ENCODE assay signal across 24 cellular contexts in the genomic region with DNA sequence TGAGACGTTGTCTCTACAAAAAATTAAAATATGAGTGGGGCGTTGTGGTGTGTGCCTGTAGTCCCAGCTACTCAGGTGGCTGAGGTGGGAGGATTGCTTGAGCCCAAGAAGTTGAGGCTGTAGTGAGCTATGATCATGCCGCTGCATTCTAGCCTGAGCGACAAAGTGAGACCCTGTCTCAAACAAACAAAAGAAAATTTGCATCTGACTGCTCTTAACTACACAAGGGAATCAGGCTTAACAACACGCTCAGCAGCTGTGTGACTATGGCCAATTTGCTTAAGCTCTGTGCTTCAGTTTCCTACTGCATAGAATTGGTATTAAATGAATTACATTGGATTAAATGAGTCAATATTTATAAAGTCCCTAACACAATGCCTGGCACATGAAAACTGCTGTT. TPM values are rescaled to one million over a fixed set of nuclear protein-coding genes. Genes with fewer than 3 reads are reported as not detected.
DNase-seq lines count a peak whose midpoint lies in the region; ATAC-seq and TF ChIP-seq lines count a peak whose summit lies in the region.
"Had no signal": no experiment of that assay in that cellular context is flagged by ENCODE, and none has a peak within 500 bp of the region (broad histone marks: within the 10 kb centered on the region; RNA-seq: fewer than 3 reads in every experiment).

No MANE protein-coding gene starts in this region.

- no peaks in the 10 kb centered on the region for H4K20me1 ChIP-seq in OCI-LY7 (ENCODE audit: insufficient read depth, low read length)

- H3K4me3 Mint-ChIP-seq in mesothelial cell of epicardium: no peak overlapping the region
- H3K4me3 Mint-ChIP-seq: CD8-positive, alpha-beta memory T cell had no signal

- no peaks in the 10 kb centered on the region for H3K4me1 ChIP-seq in HEK293 (ENCODE audit: control insufficient read depth, insufficient read depth, low read length)
- H3K4me1 ChIP-seq in OCI-LY7 (ENCODE audit: insufficient read depth, low read length, poor library complexity, severe bottlenecking): no peaks in the 10 kb centered on the region
- H3K4me1 ChIP-seq in esophagus squamous epithelium: peaks cover 5 to 52% (median 12%) of the 10 kb centered on the region in 3 donors
- peaks cover 0 to 8% (median 0%) of the 10 kb centered on the region in 4 donors for H3K4me1 ChIP-seq in stomach

- no TSS peak for BruUV-seq in OCI-LY7 (replicated peaks; lab: Mats Ljungman, UMichigan)

- TF ChIP-seq POLR2A in esophagus squamous epithelium (IDR thresholded peaks at IDR 0.05) (no peak), stomach (IDR thresholded peaks at IDR 0.05) (no peak)

- DNase-seq in ELF-1 (ENCODE audit: low read depth, low spot score) (peak; percentile 75), OCI-LY7 (ENCODE audit: low spot score) (peak; percentile 33), esophagus squamous epithelium (lab: John Stamatoyannopoulos, UW) (no peak), mesothelial cell of epicardium (ENCODE audit: low spot score in 2 of 2, unreplicated experiment in 2 of 2) (no peak), stomach (no peak)
- DNase-seq: Calu3; CD8-positive, alpha-beta memory T cell; DMS153; GDM1; HCEC 1CT; NCI-H1092; NCI-H1436 treated with DMSO at 0.1 percent for 48 hours; NCI-H2029; NCI-H2227 treated with DMSO at 0.1 percent for 48 hours; NCI-H510A treated with DMSO at 0.1 percent for 48 hours; PC-3; SHP77 had no signal

- CTCF ChIA-PET in HEK293 (lab: Yijun Ruan, JAX) (interaction anchor here (0.7 to 1.7 kb wide), 7 partner anchors 8 to 466 kb away, joined by 3 to 8 read pairs (median 5); no protein-coding TSS in a partner anchor), OCI-LY7 (lab: Charles Lee; ENCODE audit: unreplicated experiment) (no interaction called here)

- H3K36me3 Mint-ChIP-seq in mesothelial cell of epicardium: peaks cover 35% of the 10 kb centered on the region

- H3K36me3 ChIP-seq in HEK293 (ENCODE audit: control insufficient read depth in 2 of 2, insufficient read depth in 1 of 2, low read length in 2 of 2) (peaks cover 0 to 8% of the 10 kb centered on the region in 2 experiments; a peak in 1 of 3 replicates), OCI-LY7 (ENCODE audit: insufficient read depth, low read length) (peaks cover 23% of the 10 kb centered on the region), esophagus squamous epithelium (peaks cover 0 to 71% (median 0%) of the 10 kb centered on the region in 3 donors), stomach (peaks cover 4 to 88% (median 65%) of the 10 kb centered on the region in 4 donors)

- 73 to 82% methylated on average over 5 of the region's 5 CpGs for WGBS in esophagus squamous epithelium, 2 donors
- WGBS in stomach, 5 donors: 85 to 93% (median 92%) methylated on average over 5 of the region's 5 CpGs

- intact Hi-C loops in OCI-LY7 (cut with micrococcal nuclease; ENCODE audit: unreplicated experiment): no loop called here
- intact Hi-C loops in esophagus squamous epithelium (cut with DNase I): no loop called here
- intact Hi-C loops in stomach (cut with DNase I; ENCODE audit: low total_unique reads): no loop called here

- H3K27ac ChIP-seq in HEK293 (ENCODE audit: extremely low read depth, low read depth, low read length): no peak overlapping the region
- no peak overlapping the region for H3K27ac ChIP-seq in OCI-LY7 (ENCODE audit: low read depth, low read length, poor library complexity, severe bottlenecking)
- H3K27ac ChIP-seq in esophagus squamous epithelium: peak overlapping the region; percentile 25 to 88 (median 88)
- H3K27ac ChIP-seq in stomach: no peak overlapping the region
- H3K27ac ChIP-seq: C4-2B had no signal

- H3K27ac Mint-ChIP-seq in mesothelial cell of epicardium: no peak overlapping the region
- H3K27ac Mint-ChIP-seq: CD8-positive, alpha-beta memory T cell had no signal

- H3K27me3 ChIP-seq in esophagus squamous epithelium (no peaks in the 10 kb centered on the region), stomach (no peaks in the 10 kb centered on the region)

- H2AFZ ChIP-seq in OCI-LY7 (ENCODE audit: low read length): no peak overlapping the region

- H3K9me3 ChIP-seq in HEK293 (ENCODE audit: control insufficient read depth, insufficient read depth, low read depth, low read length) (no peaks in the 10 kb centered on the region), OCI-LY7 (ENCODE audit: low read length) (no peaks in the 10 kb centered on the region), esophagus squamous epithelium (no peaks in the 10 kb centered on the region), stomach (no peaks in the 10 kb centered on the region)

- H3K4me3 ChIP-seq in HEK293 (ENCODE audit: low read depth, low read length) (no peak overlapping the region), OCI-LY7 (ENCODE audit: low read depth, low read length, poor library complexity, severe bottlenecking) (no peak overlapping the region), esophagus squamous epithelium (no peak overlapping the region), stomach (no peak overlapping the region)
- H3K4me3 ChIP-seq: K562 had no signal

- no peaks in the 10 kb centered on the region for H3K4me1 Mint-ChIP-seq in mesothelial cell of epicardium

- no peaks in the 10 kb centered on the region for H3K9me2 ChIP-seq in OCI-LY7 (ENCODE audit: insufficient read depth, low read length)

- ATAC-seq in HG03159 (IDR thresholded peaks at IDR 0.05; ENCODE audit: unreplicated experiment) (no peak), HG03039 (IDR thresholded peaks at IDR 0.05; ENCODE audit: unreplicated experiment) (no peak)
- ATAC-seq: HepG2, K562, PC-3 had no signal

- no peak for TF ChIP-seq EP300 in stomach (IDR thresholded peaks at IDR 0.05)

- H3K4me2 ChIP-seq in OCI-LY7 (ENCODE audit: low read length): no peak overlapping the region

- no peak for TF ChIP-seq CTCF in HEK293 (tag by site-specific recombination; IDR thresholded peaks at IDR 0.05)
- no peak for TF ChIP-seq CTCF in OCI-LY7 (conservative IDR thresholded peaks at IDR 0.05; ENCODE audit: low read length)
- TF ChIP-seq CTCF in esophagus squamous epithelium (IDR thresholded peaks at IDR 0.05): peak in 1 of 6 experiments; percentile 18
- no peak for TF ChIP-seq CTCF in mesothelial cell of epicardium (IDR thresholded peaks at IDR 0.05; ENCODE audit: unreplicated experiment)
- TF ChIP-seq CTCF in stomach (IDR thresholded peaks at IDR 0.05): no peak

- H3K9me3 Mint-ChIP-seq in mesothelial cell of epicardium: no peaks in the 10 kb centered on the region
- H3K9me3 Mint-ChIP-seq: CD8-positive, alpha-beta memory T cell had no signal

- H3K27me3 Mint-ChIP-seq in mesothelial cell of epicardium (ENCODE audit: low read depth): no peaks in the 10 kb centered on the region

- no peaks in the 10 kb centered on the region for H3K79me2 ChIP-seq in OCI-LY7 (ENCODE audit: insufficient read depth, low read depth, low read length)

- POLR2A ChIA-PET in HEK293 (lab: Yijun Ruan, JAX): interaction anchor here (0.5 kb wide), 1 partner anchor 46 kb away, joined by 3 read pairs; no protein-coding TSS in a partner anchor
- POLR2A ChIA-PET in OCI-LY7 (lab: Charles Lee): no interaction called here

TF ChIP-seq in HEK293, 187 proteins besides CTCF, POLR2A, EP300 and RAD21:
- peak; percentile 58; the same call in 1 of the 2 replicates for TF ChIP-seq ZNF664 (tag by site-specific recombination; IDR thresholded peaks at IDR 0.05)
- TF ChIP-seq ZNF404 (tag by site-specific recombination; IDR thresholded peaks at IDR 0.05): no peak

RNA-seq across cellular contexts. Expression of gene MRPS10, which starts 24.3 kb away (rescaled TPM):
- 25.1 and 25.8 TPM in 2 replicates for total RNA-seq in OCI-LY7 (2014; rRNA removed; shearing (Covaris generic))
- total RNA-seq in OCI-LY7 (2022) (44.6 and 45.0 TPM in 2 replicates), esophagus squamous epithelium (10 to 100 TPM; 40.3 to 70.3 (median 46.2) TPM), mesothelial cell of epicardium (23.2 to 24.4 TPM (median 23.9 TPM) in 3 replicates), stomach (10 to 100 TPM in 2 of 5 donors, 1 to 10 TPM in 3; 8.5 to 38.2 (median 9.9) TPM)
- 10 to 100 TPM; 20.6 to 28.1 (median 24.7) TPM for polyA plus RNA-seq in stomach

RNA-seq across cellular contexts. Expression of gene GUCA1B, which starts 47.2 kb away (rescaled TPM):
- total RNA-seq in OCI-LY7 (2014; rRNA removed; shearing (Covaris generic)): 1.4 and 1.9 TPM in 2 replicates
- total RNA-seq in OCI-LY7 (2022) (3.0 and 4.3 TPM in 2 replicates), esophagus squamous epithelium (1 to 10 TPM in 1 of 4 donors, under 1 TPM in 3; 0.22 to 2.8 (median 0.61) TPM), mesothelial cell of epicardium (2.2 to 2.7 TPM (median 2.6 TPM) in 3 replicates), stomach (under 1 TPM in 2 of 5 donors, not detected in 3; 0.55 to 0.58 TPM)
- polyA plus RNA-seq in stomach: under 1 TPM in 2 of 3 donors, not detected in 1; 0.45 to 0.92 TPM
- total RNA-seq: RPMI7951 had no signal
- polyA plus RNA-seq: CD8-positive, alpha-beta memory T cell had no signal

Comparison
In these comparisons a context has a peak if more than half of its experiments do, and no peak if none do; other contexts are left out.
1. DNase-seq: peak in ELF-1 (single experiment) and OCI-LY7 (single experiment); none in esophagus squamous epithelium (single experiment), mesothelial cell of epicardium (0 of 2) and stomach (single experiment).
2. H3K27ac ChIP-seq: peak in esophagus squamous epithelium (4 of 4); none in HEK293 (single experiment), OCI-LY7 (single experiment) and stomach (0 of 5).